ENCODE assay signal across 25 cellular contexts in the genomic region with DNA sequence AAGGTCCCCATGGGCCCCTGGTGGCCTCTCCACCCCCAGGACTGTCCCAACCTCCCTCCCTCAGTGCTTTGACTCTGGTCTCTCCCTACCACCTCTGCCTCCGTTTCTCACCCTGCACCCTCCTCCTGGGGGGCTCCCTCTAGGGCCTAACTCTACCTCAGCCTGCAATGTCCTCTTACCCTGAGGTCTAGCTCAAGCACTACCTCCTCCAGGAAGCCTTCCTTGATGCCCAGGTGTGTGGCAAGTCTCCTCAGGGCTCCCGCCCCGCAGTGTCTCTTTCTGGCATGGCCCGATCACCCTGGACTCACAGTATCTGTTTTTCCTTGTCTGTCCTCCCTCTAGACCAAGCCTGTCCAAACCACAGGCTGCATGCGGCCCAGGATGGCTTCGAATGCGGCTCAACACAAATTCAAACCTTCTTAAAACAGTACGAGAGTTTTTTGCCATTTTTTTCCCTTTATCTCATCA.
DNase-seq lines count a peak whose midpoint lies in the region; ATAC-seq, FAIRE-seq and TF ChIP-seq lines count a peak whose summit lies in the region.
"Had no signal": no experiment of that assay in that cellular context is flagged by ENCODE, and none has a peak within 500 bp of the region (broad histone marks: within the 10 kb centered on the region; RNA-seq: fewer than 3 reads in every experiment).

No MANE protein-coding gene starts in this region.

- no peak overlapping the region for H2BK12ac ChIP-seq in H9 (ENCODE audit: insufficient read length, low read depth, low read length)

- H2AK5ac ChIP-seq in H9 (ENCODE audit: insufficient read length, low read length) = no peak overlapping the region

- H3K79me1 ChIP-seq in H9 (ENCODE audit: insufficient read depth, low read depth, low read length, poor library complexity, severe bottlenecking) = no peaks in the 10 kb centered on the region

- H3K4me3 ChIP-seq in GM23338 (no peak overlapping the region), kidney (ENCODE audit: low read length in 2 of 2) (no peak overlapping the region), spleen (no peak overlapping the region), esophagus squamous epithelium (no peak overlapping the region), sigmoid colon (no peak overlapping the region)
- H3K4me3 ChIP-seq: HAP-1, PC-9 had no signal

- H3T11ph ChIP-seq in H9 (ENCODE audit: low read length) = no peak overlapping the region

- H3K9me3 ChIP-seq in H9 (ENCODE audit: control insufficient read depth, low read depth, low read length) (no peaks in the 10 kb centered on the region), kidney (ENCODE audit: control insufficient read depth in 1 of 2, low read length in 2 of 2) (no peaks in the 10 kb centered on the region), spleen (peaks cover 0 to 5% (median 0%) of the 10 kb centered on the region in 8 donors), esophagus squamous epithelium (no peaks in the 10 kb centered on the region), sigmoid colon (no peaks in the 10 kb centered on the region)
- H3K9me3 ChIP-seq: HAP-1 had no signal

- no peak overlapping the region for H2BK5ac ChIP-seq in H9 (ENCODE audit: insufficient read length, low read length)

- H3K9ac ChIP-seq in H9 (ENCODE audit: extremely low read depth, insufficient read length, low read length) (no peak overlapping the region), kidney (ENCODE audit: low read length in 2 of 2) (no peak overlapping the region)

- 0 out of 2 replicates have a peak, but pooled peaks cover 3% of the 10 kb centered on the region for H3F3A ChIP-seq in GM23338 (replicated peaks; ENCODE audit: low read depth)

- DNase-seq in GM23338 (ENCODE audit: low spot score) (no peak), H9 (no peak), kidney (peak; percentile 15), spleen (peak; percentile 59), esophagus squamous epithelium (lab: John Stamatoyannopoulos, UW) (no peak), sigmoid colon (no peak)
- DNase-seq: Calu3, DMS79 treated with DMSO at 0.1 percent for 48 hours, GF-D8, HFFc6, IMR-90, KG1, MM.1S, NCI-H1048, NCI-H1417, NCI-H1694 treated with DMSO at 0.1 percent for 48 hours, NCI-H2081, NCI-H2227 treated with DMSO at 0.1 percent for 48 hours, NCI-H526 treated with DMSO at 0.1 percent for 48 hours, PC-9 had no signal

- H3K56ac ChIP-seq in H9 (ENCODE audit: insufficient read length, low read depth, low read length) = no peak overlapping the region

- no peak for FAIRE-seq in kidney (lab: Jason Lieb, UNC)
- FAIRE-seq: GM12891, GM19239 had no signal

- H3K27ac Mint-ChIP-seq in GM23338 (peak overlapping the region; percentile 79; the same call in 1 of the 2 replicates), H9 (peak overlapping the region; percentile 44 to 89 (median 84); a peak in 5 of 7 replicates)
- H3K27ac Mint-ChIP-seq: B cell, HFFc6 had no signal

- H3K4me3 Mint-ChIP-seq in GM23338 = no peak overlapping the region
- no peak overlapping the region for H3K4me3 Mint-ChIP-seq in H9
- H3K4me3 Mint-ChIP-seq: B cell, HFFc6 had no signal

- no peak for TF ChIP-seq EP300 in sigmoid colon (IDR thresholded peaks at IDR 0.05)

- H3K27me3 ChIP-seq in GM23338 (ENCODE audit: insufficient read depth) (no peaks in the 10 kb centered on the region), H9 (ENCODE audit: insufficient read depth, low read length) (no peaks in the 10 kb centered on the region), spleen (replicated peaks in 1 of 7) (peaks cover 0 to 5% (median 0%) of the 10 kb centered on the region in 7 donors), esophagus squamous epithelium (no peaks in the 10 kb centered on the region), sigmoid colon (no peaks in the 10 kb centered on the region)

- TF ChIP-seq CTCF in GM23338 (conservative IDR thresholded peaks at IDR 0.05; ENCODE audit: low read depth in 2 of 2) = no peak
- no peak for TF ChIP-seq CTCF in H9 (conservative IDR thresholded peaks at IDR 0.05)
- no peak for TF ChIP-seq CTCF in kidney (IDR thresholded peaks at IDR 0.05; ENCODE audit: borderline replicate concordance, extremely low read depth, insufficient read depth)
- TF ChIP-seq CTCF in spleen (IDR thresholded peaks at IDR 0.05 in 8 of 11, conservative IDR thresholded peaks at IDR 0.05 in 3 of 11) = no peak
- TF ChIP-seq CTCF in esophagus squamous epithelium (IDR thresholded peaks at IDR 0.05) = no peak
- no peak for TF ChIP-seq CTCF in sigmoid colon (IDR thresholded peaks at IDR 0.05)

- H3K4me1 Mint-ChIP-seq in GM23338 = no peaks in the 10 kb centered on the region; the same call in 2 of the 3 replicates
- no peaks in the 10 kb centered on the region for H3K4me1 Mint-ChIP-seq in H9
- H3K4me1 Mint-ChIP-seq: B cell had no signal

- ATAC-seq in GM23338 = no peak
- no peak for ATAC-seq in GM18505 (IDR thresholded peaks at IDR 0.05; ENCODE audit: unreplicated experiment)

- H2BK15ac ChIP-seq in H9 (ENCODE audit: low read depth, low read length) = no peak overlapping the region

- H3K36me3 Mint-ChIP-seq in GM23338 (ENCODE audit: low read depth) (peaks cover 27% of the 10 kb centered on the region), H9 (ENCODE audit: insufficient read depth in 1 of 3, low read depth in 3 of 3) (peaks cover 26 to 29% (median 28%) of the 10 kb centered on the region in 3 experiments)

- no peak overlapping the region for H4K8ac ChIP-seq in H9 (replicated peaks; ENCODE audit: insufficient read length, low read depth, low read length)

- no peak for TF ChIP-seq POLR2A in spleen (IDR thresholded peaks at IDR 0.05)
- TF ChIP-seq POLR2A in esophagus squamous epithelium (IDR thresholded peaks at IDR 0.05) = no peak
- no peak for TF ChIP-seq POLR2A in sigmoid colon (IDR thresholded peaks at IDR 0.05)
- no peak for TF ChIP-seq POLR2A in GM18505 (IDR thresholded peaks at IDR 0.05; ENCODE audit: borderline replicate concordance, extremely low read depth, insufficient read depth, insufficient read length)

- H3K18ac ChIP-seq in H9 (ENCODE audit: insufficient read length, low read depth, low read length) = no peak overlapping the region

- no peak overlapping the region for H3K4ac ChIP-seq in H9 (ENCODE audit: low read depth, low read length)

- H3K36me3 ChIP-seq in GM23338 (ENCODE audit: insufficient read depth) = 0 out of 2 replicates have a peak, but pooled peaks cover 6% of the 10 kb centered on the region
- no peaks in the 10 kb centered on the region for H3K36me3 ChIP-seq in kidney (ENCODE audit: control insufficient read depth in 1 of 2, insufficient read depth in 2 of 2, low read length in 2 of 2)
- no peaks in the 10 kb centered on the region for H3K36me3 ChIP-seq in spleen
- no peaks in the 10 kb centered on the region for H3K36me3 ChIP-seq in esophagus squamous epithelium
- no peaks in the 10 kb centered on the region for H3K36me3 ChIP-seq in sigmoid colon
- H3K36me3 ChIP-seq: HAP-1 had no signal

- H3K27me3 Mint-ChIP-seq in GM23338 (ENCODE audit: insufficient read depth, low read depth, poor library complexity) = no peaks in the 10 kb centered on the region
- no peaks in the 10 kb centered on the region for H3K27me3 Mint-ChIP-seq in H9 (ENCODE audit: low read depth)

- no peaks in the 10 kb centered on the region for H3K9me2 ChIP-seq in GM23338 (ENCODE audit: insufficient read depth)

- H4K91ac ChIP-seq in H9 (ENCODE audit: insufficient read length, low read depth, low read length) = no peak overlapping the region

- H3K79me2 ChIP-seq in GM23338 (replicated peaks; ENCODE audit: insufficient read depth) (0 out of 2 replicates have a peak, but pooled peaks cover 3% of the 10 kb centered on the region), H9 (ENCODE audit: insufficient read depth, low read length) (no peaks in the 10 kb centered on the region)

- no peaks in the 10 kb centered on the region for H3K23me2 ChIP-seq in H9 (ENCODE audit: insufficient read length, low read depth, low read length, poor library complexity, severe bottlenecking)

- no CpG with 5 or more reads among the region's 8 CpGs for WGBS in H9 (ENCODE audit: extremely low coverage, insufficient read length, low lambda C conversion rate)
- WGBS in spleen, 5 donors = 86 to 94% (median 88%) methylated on average over 8 of the region's 8 CpGs
- 86 to 91% methylated on average over 8 of the region's 8 CpGs for WGBS in esophagus squamous epithelium, 2 donors
- 89 to 90% methylated on average over 8 of the region's 8 CpGs for WGBS in sigmoid colon, 2 donors

- no peak overlapping the region for H2BK20ac ChIP-seq in H9 (ENCODE audit: low read depth, low read length, poor library complexity, severe bottlenecking)

- no peaks in the 10 kb centered on the region for H3K4me1 ChIP-seq in GM23338 (ENCODE audit: insufficient read depth)
- H3K4me1 ChIP-seq in H9 (ENCODE audit: insufficient read depth, low read length) = no peaks in the 10 kb centered on the region
- H3K4me1 ChIP-seq in kidney (ENCODE audit: control insufficient read depth in 1 of 2, insufficient read depth in 1 of 2, low read depth in 1 of 2, low read length in 2 of 2) = no peaks in the 10 kb centered on the region
- no peaks in the 10 kb centered on the region for H3K4me1 ChIP-seq in spleen
- H3K4me1 ChIP-seq in esophagus squamous epithelium = no peaks in the 10 kb centered on the region
- no peaks in the 10 kb centered on the region for H3K4me1 ChIP-seq in sigmoid colon
- H3K4me1 ChIP-seq: HAP-1 had no signal

- intact Hi-C loops in kidney (cut with DNase I) (no loop called here), spleen (cut with DNase I; ENCODE audit: low total_unique reads) (no loop called here), esophagus squamous epithelium (cut with DNase I) (no loop called here), sigmoid colon (cut with DNase I) (no loop called here)

- no peak overlapping the region for H3K14ac ChIP-seq in H9 (ENCODE audit: insufficient read depth, low read length)

- no peak overlapping the region for H3K27ac ChIP-seq in GM23338 (ENCODE audit: low read depth)
- H3K27ac ChIP-seq in H9 (ENCODE audit: insufficient read length, low read depth, low read length) = no peak overlapping the region
- no peak overlapping the region for H3K27ac ChIP-seq in kidney (ENCODE audit: low read depth in 2 of 2, low read length in 2 of 2)
- H3K27ac ChIP-seq in spleen = no peak overlapping the region
- H3K27ac ChIP-seq in esophagus squamous epithelium = no peak overlapping the region
- H3K27ac ChIP-seq in sigmoid colon = no peak overlapping the region
- H3K27ac ChIP-seq: PC-9 had no signal

- H2AFZ ChIP-seq in GM23338 (no peak overlapping the region), H9 (ENCODE audit: low read length) (no peak overlapping the region)
- H2AFZ ChIP-seq: PC-9 had no signal

- no peak overlapping the region for H3K23ac ChIP-seq in H9 (ENCODE audit: insufficient read length, low read depth, low read length)

- no peak overlapping the region for H2BK120ac ChIP-seq in H9 (ENCODE audit: low read depth, low read length, poor library complexity, severe bottlenecking)

- H4K5ac ChIP-seq in H9 (ENCODE audit: insufficient read length, low read depth, low read length) = no peak overlapping the region

- H3K4me2 ChIP-seq in GM23338 (no peak overlapping the region), H9 (ENCODE audit: insufficient read depth, insufficient read length, low read length) (no peak overlapping the region)
- H3K4me2 ChIP-seq: PC-9 had no signal

- H3K9me3 Mint-ChIP-seq in GM23338 (no peaks in the 10 kb centered on the region; the same call in 2 of the 3 replicates), H9 (peaks cover 0 to 2% of the 10 kb centered on the region in 2 experiments; a peak in 2 of 5 replicates)

- H4K20me1 ChIP-seq in GM23338 (replicated peaks; ENCODE audit: insufficient read depth) (peaks cover 13% of the 10 kb centered on the region), H9 (ENCODE audit: control insufficient read depth, insufficient read depth, insufficient read length) (no peaks in the 10 kb centered on the region)

Comparison
In these comparisons a context has a peak if more than half of its experiments do, and no peak if none do; other contexts are left out.
1. DNase-seq: peak in kidney (single experiment) and spleen (single experiment); none in GM23338 (single experiment), H9 (single experiment), esophagus squamous epithelium (single experiment) and sigmoid colon (single experiment).